15 cellular contexts compared by ENCODE assay signal in genomic region chr2:215537621-215538020, GRCh38.
DNase-seq lines count a peak whose midpoint lies in the region; ATAC-seq and TF ChIP-seq lines count a peak whose summit lies in the region.
"Had no signal": no experiment of that assay in that cellular context is flagged by ENCODE, and none has a peak within 500 bp of the region (broad histone marks: within the 10 kb centered on the region; RNA-seq: fewer than 3 reads in every experiment).

No MANE protein-coding gene starts in this region.

- no peak overlapping the region for H3K4me3 ChIP-seq in RWPE2 (ENCODE audit: severe bottlenecking)
- no peak overlapping the region for H3K4me3 ChIP-seq in fibroblast of pulmonary artery (replicated peaks; ENCODE audit: low read depth, low read length)
- H3K4me3 ChIP-seq: tibial nerve had no signal

- TF ChIP-seq CTCF in RWPE2 (IDR thresholded peaks at IDR 0.05; ENCODE audit: poor library complexity, severe bottlenecking) = no peak
- no peak for TF ChIP-seq CTCF in fibroblast of pulmonary artery (IDR thresholded peaks at IDR 0.05; ENCODE audit: low read length, missing control alignments)

- H3K27ac ChIP-seq in RWPE2 (ENCODE audit: poor library complexity, severe bottlenecking) = peak overlapping the region; percentile 69
- H3K27ac ChIP-seq: tibial nerve had no signal

- no peaks in the 10 kb centered on the region for H3K36me3 ChIP-seq in RWPE2 (ENCODE audit: low read depth)

- ATAC-seq in RWPE2 (ENCODE audit: low read depth) = no peak
- no peak for ATAC-seq in activated CD4-positive, CD25-positive, alpha-beta regulatory T cell treated with anti-CD3 and anti-CD28 coated beads, Interleukin-2, amount 50 U/mL, for 24 hours
- ATAC-seq: naive thymus-derived CD4-positive, alpha-beta T cell had no signal

- H3K27me3 ChIP-seq in RWPE2 (ENCODE audit: insufficient read depth, poor library complexity, severe bottlenecking) = no peaks in the 10 kb centered on the region
- H3K27me3 ChIP-seq: tibial nerve had no signal

- peak; percentile 49 for DNase-seq in GM03348 (ENCODE audit: low spot score)
- DNase-seq in RWPE2 (ENCODE audit: low spot score) = no peak
- peak; percentile 88 for DNase-seq in fibroblast of pulmonary artery (ENCODE audit: low read depth)
- peak; percentile 36 for DNase-seq in non-pigmented ciliary epithelial cell (ENCODE audit: low read depth)
- DNase-seq in HuH-7.5 (ENCODE audit: low spot score) = no peak
- DNase-seq in GM19240 (ENCODE audit: insufficient read length, low spot score) = no peak
- no peak for DNase-seq in amniotic stem cell (lab: John Stamatoyannopoulos, UW)
- DNase-seq: activated CD4-positive, alpha-beta memory T cell treated with anti-CD3 and anti-CD28 coated beads, Interleukin-2, amount 10 ng/mL, durations not matched to agents 7 days and 5 days; anterior cingulate cortex; CD4-positive, alpha-beta memory T cell; naive thymus-derived CD4-positive, alpha-beta T cell; SK-N-SH; stimulated activated CD4-positive, alpha-beta T cell treated with anti-CD3 and anti-CD28 coated beads, Interleukin-2, amount 100 ng/mL, for 48 hours had no signal

- H3K4me1 ChIP-seq in RWPE2 (ENCODE audit: insufficient read depth, poor library complexity, severe bottlenecking) = peaks cover 36% of the 10 kb centered on the region

- no peaks in the 10 kb centered on the region for H3K9me3 ChIP-seq in RWPE2 (ENCODE audit: severe bottlenecking)
- H3K9me3 ChIP-seq: SK-N-SH had no signal

Comparison
In these comparisons a context has a peak if more than half of its experiments do, and no peak if none do; other contexts are left out.
1. DNase-seq: peak in GM03348 (single experiment), fibroblast of pulmonary artery (single experiment) and non-pigmented ciliary epithelial cell (single experiment); none in RWPE2 (single experiment), HuH-7.5 (single experiment), GM19240 (single experiment) and amniotic stem cell (single experiment).